ENCODE assay signal across 9 cellular contexts in the genomic region with DNA sequence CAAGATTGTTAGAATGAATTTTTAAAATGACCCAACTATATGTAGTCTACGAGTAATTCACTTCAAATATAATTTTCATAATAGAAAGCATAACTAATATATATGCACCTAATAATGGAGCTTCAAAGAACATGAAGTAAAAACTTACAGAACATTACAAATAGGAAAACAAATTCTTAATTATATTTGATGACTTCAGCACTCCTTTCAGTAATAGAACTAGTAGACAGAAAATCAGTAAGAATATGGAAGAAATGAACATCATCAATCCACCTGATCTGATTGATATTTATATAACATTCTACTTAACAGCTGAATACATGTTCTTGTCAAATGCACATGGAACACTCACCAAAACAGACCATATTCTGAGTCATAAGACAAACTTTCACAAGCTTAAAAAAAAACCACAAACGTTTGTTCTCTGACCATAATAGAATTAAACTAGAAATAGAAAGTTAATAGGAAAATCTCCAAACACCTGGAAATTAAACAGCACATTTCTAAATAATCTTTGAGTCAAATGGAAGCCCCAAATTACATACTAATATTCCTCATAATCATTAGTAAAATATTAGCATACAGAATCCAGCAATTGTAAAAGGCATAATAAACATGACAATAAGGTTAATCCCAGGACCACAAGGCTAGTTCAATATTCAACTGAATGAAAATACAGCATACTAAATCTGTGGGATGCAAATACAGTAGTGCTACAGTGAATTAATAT. TPM values are rescaled to one million over a fixed set of nuclear protein-coding genes. Genes with fewer than 3 reads are reported as not detected.
DNase-seq lines count a peak whose midpoint lies in the region; ATAC-seq and TF ChIP-seq lines count a peak whose summit lies in the region.
"Had no signal": no experiment of that assay in that cellular context is flagged by ENCODE, and none has a peak within 500 bp of the region (broad histone marks: within the 10 kb centered on the region; RNA-seq: fewer than 3 reads in every experiment).

No MANE protein-coding gene starts in this region.

- peaks cover 24% of the 10 kb centered on the region for H3K36me3 Mint-ChIP-seq in activated naive CD8-positive, alpha-beta T cell treated with anti-CD3 and anti-CD28 coated beads, Interleukin-2, amount 50 U/mL, for 24 hours (ENCODE audit: low read depth)
- H3K36me3 Mint-ChIP-seq in stimulated activated naive B cell treated with anti-CD40 and anti-IgM and Interleukin-4, amounts not matched to agents 10 μg/mL and 1 μg/mL and 100 μg/mL, for 72 hours, result peaks cover 15 to 27% of the 10 kb centered on the region in 2 donors
- peaks cover 16% of the 10 kb centered on the region for H3K36me3 Mint-ChIP-seq in T-helper 2 cell treated with Interferon-gamma antibody and Interleukin-4, amounts not matched to agents 5 μg/mL and 100 μg/mL, for 36 hours (ENCODE audit: low read depth)
- H3K36me3 Mint-ChIP-seq in glutamatergic neuron (ENCODE audit: unreplicated experiment), result no peaks in the 10 kb centered on the region

- H3K4me1 Mint-ChIP-seq in activated naive CD8-positive, alpha-beta T cell treated with anti-CD3 and anti-CD28 coated beads, Interleukin-2, amount 50 U/mL, for 24 hours, result peaks cover 47% of the 10 kb centered on the region
- H3K4me1 Mint-ChIP-seq in stimulated activated naive B cell treated with anti-CD40 and anti-IgM and Interleukin-4, amounts not matched to agents 10 μg/mL and 1 μg/mL and 100 μg/mL, for 72 hours, result peaks cover 32 to 63% of the 10 kb centered on the region in 2 donors
- peaks cover 30% of the 10 kb centered on the region for H3K4me1 Mint-ChIP-seq in T-helper 2 cell treated with Interferon-gamma antibody and Interleukin-4, amounts not matched to agents 5 μg/mL and 100 μg/mL, for 36 hours (ENCODE audit: low read depth)
- no peaks in the 10 kb centered on the region for H3K4me1 Mint-ChIP-seq in glutamatergic neuron (ENCODE audit: low read depth, unreplicated experiment)

- H3K27me3 Mint-ChIP-seq in activated naive CD8-positive, alpha-beta T cell treated with anti-CD3 and anti-CD28 coated beads, Interleukin-2, amount 50 U/mL, for 24 hours, result no peaks in the 10 kb centered on the region
- no peaks in the 10 kb centered on the region for H3K27me3 Mint-ChIP-seq in stimulated activated naive B cell treated with anti-CD40 and anti-IgM and Interleukin-4, amounts not matched to agents 10 μg/mL and 1 μg/mL and 100 μg/mL, for 72 hours
- H3K27me3 Mint-ChIP-seq in T-helper 2 cell treated with Interferon-gamma antibody and Interleukin-4, amounts not matched to agents 5 μg/mL and 100 μg/mL, for 36 hours (ENCODE audit: low read depth), result no peaks in the 10 kb centered on the region
- no peaks in the 10 kb centered on the region for H3K27me3 Mint-ChIP-seq in glutamatergic neuron (ENCODE audit: unreplicated experiment)
- H3K27me3 Mint-ChIP-seq: B cell had no signal

- no peak for TF ChIP-seq CTCF in glutamatergic neuron (IDR thresholded peaks at IDR 0.05; ENCODE audit: partially characterized antibody, unreplicated experiment)

- no peak overlapping the region for H3K27ac Mint-ChIP-seq in activated naive CD8-positive, alpha-beta T cell treated with anti-CD3 and anti-CD28 coated beads, Interleukin-2, amount 50 U/mL, for 24 hours
- peak overlapping the region; percentile 9 for H3K27ac Mint-ChIP-seq in stimulated activated naive B cell treated with anti-CD40 and anti-IgM and Interleukin-4, amounts not matched to agents 10 μg/mL and 1 μg/mL and 100 μg/mL, for 72 hours
- no peak overlapping the region for H3K27ac Mint-ChIP-seq in T-helper 2 cell treated with Interferon-gamma antibody and Interleukin-4, amounts not matched to agents 5 μg/mL and 100 μg/mL, for 36 hours
- no peak overlapping the region for H3K27ac Mint-ChIP-seq in glutamatergic neuron (ENCODE audit: unreplicated experiment)
- H3K27ac Mint-ChIP-seq: B cell had no signal

- H3K4me3 Mint-ChIP-seq in activated naive CD8-positive, alpha-beta T cell treated with anti-CD3 and anti-CD28 coated beads, Interleukin-2, amount 50 U/mL, for 24 hours, result no peak overlapping the region
- no peak overlapping the region for H3K4me3 Mint-ChIP-seq in stimulated activated naive B cell treated with anti-CD40 and anti-IgM and Interleukin-4, amounts not matched to agents 10 μg/mL and 1 μg/mL and 100 μg/mL, for 72 hours
- no peak overlapping the region for H3K4me3 Mint-ChIP-seq in T-helper 2 cell treated with Interferon-gamma antibody and Interleukin-4, amounts not matched to agents 5 μg/mL and 100 μg/mL, for 36 hours
- H3K4me3 Mint-ChIP-seq in glutamatergic neuron (ENCODE audit: unreplicated experiment), result no peak overlapping the region
- H3K4me3 Mint-ChIP-seq: B cell had no signal

- ATAC-seq in activated CD4-positive, CD25-positive, alpha-beta regulatory T cell treated with anti-CD3 and anti-CD28 coated beads, Interleukin-2, amount 50 U/mL, for 24 hours, result peak; percentile 70 to 75
- ATAC-seq in HG03139 (IDR thresholded peaks at IDR 0.05; ENCODE audit: unreplicated experiment), result peak; percentile 82
- peak; percentile 77 for ATAC-seq in activated naive CD8-positive, alpha-beta T cell treated with anti-CD3 and anti-CD28 coated beads, Interleukin-2, amount 50 U/mL, for 24 hours
- ATAC-seq in stimulated activated naive B cell treated with anti-CD40 and anti-IgM and Interleukin-4, amounts not matched to agents 10 μg/mL and 1 μg/mL and 100 μg/mL, for 72 hours (replicated peaks), result peak; percentile 91 to 94

- no peaks in the 10 kb centered on the region for H3K9me3 Mint-ChIP-seq in activated naive CD8-positive, alpha-beta T cell treated with anti-CD3 and anti-CD28 coated beads, Interleukin-2, amount 50 U/mL, for 24 hours
- peaks cover 5 to 7% of the 10 kb centered on the region in 2 donors for H3K9me3 Mint-ChIP-seq in stimulated activated naive B cell treated with anti-CD40 and anti-IgM and Interleukin-4, amounts not matched to agents 10 μg/mL and 1 μg/mL and 100 μg/mL, for 72 hours
- H3K9me3 Mint-ChIP-seq in T-helper 2 cell treated with Interferon-gamma antibody and Interleukin-4, amounts not matched to agents 5 μg/mL and 100 μg/mL, for 36 hours, result peaks cover 15% of the 10 kb centered on the region
- H3K9me3 Mint-ChIP-seq in glutamatergic neuron (ENCODE audit: unreplicated experiment), result peaks cover 1% of the 10 kb centered on the region

- DNase-seq in activated CD4-positive, CD25-positive, alpha-beta regulatory T cell (lab: John Stamatoyannopoulos, UW), result no peak
- no peak for DNase-seq in activated naive CD8-positive, alpha-beta T cell treated with anti-CD3 and anti-CD28 coated beads, Interleukin-2, amount 50 U/mL, for 24 hours
- DNase-seq in stimulated activated naive B cell treated with anti-CD40 and anti-IgM and Interleukin-4, amounts not matched to agents 10 μg/mL and 1 μg/mL and 100 μg/mL, for 72 hours, result no peak
- DNase-seq in anterior cingulate cortex (lab: John Stamatoyannopoulos, UW) (no peak), glutamatergic neuron (no peak)
- no peak for DNase-seq in T-helper 2 cell treated with Interferon-gamma antibody and Interleukin-4, amounts not matched to agents 5 μg/mL and 100 μg/mL, for 36 hours (ENCODE audit: low spot score)

RNA-seq across cellular contexts. Expression of a gene that starts 48.0 kb away (rescaled TPM):
- 40.9 TPM for total RNA-seq in glutamatergic neuron (ENCODE audit: unreplicated experiment)
